ENCODE assay signal across 10 cellular contexts in the genomic region with DNA sequence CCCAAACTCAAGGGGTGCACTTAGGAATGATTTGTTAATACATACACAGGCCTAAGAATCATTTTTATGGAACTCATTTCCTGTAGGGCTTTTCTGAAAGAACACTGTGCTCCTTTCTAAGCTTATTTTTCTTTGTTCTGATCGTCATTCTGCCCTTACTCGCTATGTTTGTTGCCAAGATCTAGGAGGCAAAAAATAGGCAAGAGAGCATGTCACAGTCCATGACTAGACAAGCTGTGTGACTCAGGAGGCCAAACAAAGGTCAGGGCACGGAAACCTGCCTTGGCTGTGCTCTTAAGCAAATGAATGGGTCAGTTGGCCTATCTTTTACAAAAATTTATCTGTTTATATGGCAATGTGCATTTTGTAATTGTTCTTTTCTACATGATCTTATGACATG. TPM values are rescaled to one million over a fixed set of nuclear protein-coding genes. Genes with fewer than 3 reads are reported as not detected.
DNase-seq lines count a peak whose midpoint lies in the region; ATAC-seq, FAIRE-seq and TF ChIP-seq lines count a peak whose summit lies in the region.
"Had no signal": no experiment of that assay in that cellular context is flagged by ENCODE, and none has a peak within 500 bp of the region (broad histone marks: within the 10 kb centered on the region; RNA-seq: fewer than 3 reads in every experiment).

No MANE protein-coding gene starts in this region.

- no peak for TF ChIP-seq CTCF in K562 (IDR thresholded peaks at IDR 0.05 in 2 of 3, conservative IDR thresholded peaks at IDR 0.05 in 1 of 3; ENCODE audit: insufficient read depth in 2 of 3, low read depth in 1 of 3, low read length in 3 of 3)
- TF ChIP-seq CTCF in hepatocyte (IDR thresholded peaks at IDR 0.05; ENCODE audit: poor library complexity), result no peak
- TF ChIP-seq CTCF in testis (IDR thresholded peaks at IDR 0.05), result no peak

- DNase-seq in HK-2 (ENCODE audit: unreplicated experiment) (peak; percentile 26), K562 (ENCODE audit: extremely low read depth in 1 of 4, low spot score in 3 of 4) (peak in 2 of 4 experiments; percentile 9 to 47), hepatocyte (ENCODE audit: low spot score) (peak; percentile 8), testis (peak; percentile 43), NCI-H187 (lab: John Stamatoyannopoulos, UW) (no peak)
- DNase-seq: NCI-H82 had no signal

- H3K9me2 ChIP-seq in hepatocyte (replicated peaks; ENCODE audit: insufficient read depth), result no peaks in the 10 kb centered on the region

- peak; percentile 55 for FAIRE-seq in K562 (lab: Jason Lieb, UNC)

- POLR2A ChIA-PET in K562 (lab: Yijun Ruan, JAX), result interaction anchor here (0.6 kb wide), 1 partner anchor 172 kb away, joined by 5 read pairs; no protein-coding TSS in a partner anchor

- ATAC-seq in K562, result 0 out of 3 replicates have a peak, but pooled peaks have one; percentile 47
- no peak for ATAC-seq in HG03095 (IDR thresholded peaks at IDR 0.05; ENCODE audit: unreplicated experiment)
- ATAC-seq in HG03108 (IDR thresholded peaks at IDR 0.05; ENCODE audit: unreplicated experiment), result no peak
- no peak for ATAC-seq in HG02870 (IDR thresholded peaks at IDR 0.05; ENCODE audit: unreplicated experiment)
- ATAC-seq: body of pancreas had no signal

- TF ChIP-seq EP300 in K562 (IDR thresholded peaks at IDR 0.05; ENCODE audit: low read length), result no peak

- in situ Hi-C loops in K562 (cut with MboI), result no loop called here

- H3K36me3 ChIP-seq in K562 (ENCODE audit: control insufficient read depth, insufficient read depth, low read length) (no peaks in the 10 kb centered on the region), hepatocyte (replicated peaks; ENCODE audit: insufficient read depth, low read depth) (no peaks in the 10 kb centered on the region), testis (ENCODE audit: low read depth, missing control alignments) (no peaks in the 10 kb centered on the region)

- TF ChIP-seq POLR2A in K562 (conservative IDR thresholded peaks at IDR 0.05) (no peak), testis (IDR thresholded peaks at IDR 0.05) (no peak)

- H2AFZ ChIP-seq in K562 (ENCODE audit: low read depth, low read length) (no peak overlapping the region), hepatocyte (no peak overlapping the region)

- no peaks in the 10 kb centered on the region for H3K27me3 ChIP-seq in K562 (ENCODE audit: control insufficient read depth in 2 of 2, insufficient read depth in 2 of 2, low read length in 2 of 2)
- H3K27me3 ChIP-seq in hepatocyte, result no peaks in the 10 kb centered on the region
- H3K27me3 ChIP-seq in testis, result no peaks in the 10 kb centered on the region
- H3K27me3 ChIP-seq: body of pancreas had no signal

- intact Hi-C loops in K562 (cut with micrococcal nuclease) (no loop called here), testis (cut with DNase I; ENCODE audit: low total_unique reads) (no loop called here)

- H3K27ac ChIP-seq in K562 (ENCODE audit: extremely low read depth, low read depth, low read length), result no peak overlapping the region
- peak overlapping the region; percentile 17 for H3K27ac ChIP-seq in hepatocyte
- H3K27ac ChIP-seq in testis, result peak overlapping the region in 1 of 2 donors; percentile 69
- H3K27ac ChIP-seq: body of pancreas had no signal

- no peaks in the 10 kb centered on the region for H3K4me1 ChIP-seq in K562 (replicated peaks in 1 of 2; ENCODE audit: control insufficient read depth in 2 of 2, insufficient read depth in 2 of 2, low read length in 2 of 2)
- no peaks in the 10 kb centered on the region for H3K4me1 ChIP-seq in hepatocyte (ENCODE audit: insufficient read depth)
- H3K4me1 ChIP-seq in testis, result no peaks in the 10 kb centered on the region
- H3K4me1 ChIP-seq: body of pancreas had no signal

- no peak overlapping the region for H3K4me2 ChIP-seq in K562 (ENCODE audit: insufficient read depth, low read length)
- no peak overlapping the region for H3K4me2 ChIP-seq in hepatocyte

- CTCF ChIA-PET in K562 (lab: Yijun Ruan, JAX; ENCODE audit: low intra/inter-chr PET ratio), result no interaction called here

- no TSS peak for BruUV-seq in K562 (replicated peaks; lab: Mats Ljungman, UMichigan)

- TF ChIP-seq RAD21 in K562 (CRISPR knock-in tag; conservative IDR thresholded peaks at IDR 0.05 in 1 of 2, IDR thresholded peaks at IDR 0.05 in 1 of 2), result no peak

- 11% methylated on average over 3 of the region's 3 CpGs for WGBS in K562 (ENCODE audit: insufficient coverage, low coverage, missing lambda C conversion rate)
- 41% methylated on average over 3 of the region's 3 CpGs for WGBS in hepatocyte (ENCODE audit: low lambda C conversion rate, missing lambda C conversion rate)
- 20 to 31% methylated on average over 3 of the region's 3 CpGs for WGBS in testis, 2 donors

- no peaks in the 10 kb centered on the region for H3K79me2 ChIP-seq in K562 (ENCODE audit: control insufficient read depth, insufficient read depth, low read length)
- H3K79me2 ChIP-seq in hepatocyte, result no peaks in the 10 kb centered on the region

- H3K9ac ChIP-seq in K562 (ENCODE audit: insufficient read depth in 1 of 2, low read depth in 2 of 2, low read length in 2 of 2), result no peak overlapping the region

- H3K4me3 ChIP-seq in K562 (no peak overlapping the region), hepatocyte (no peak overlapping the region), testis (no peak overlapping the region)
- H3K4me3 ChIP-seq: body of pancreas had no signal

- H3K9me1 ChIP-seq in K562 (ENCODE audit: control insufficient read depth, insufficient read depth, low read length), result no peaks in the 10 kb centered on the region

- H3K9me3 ChIP-seq in K562 (replicated peaks; ENCODE audit: control insufficient read depth, insufficient read depth, low read depth, low read length), result no peaks in the 10 kb centered on the region
- H3K9me3 ChIP-seq in hepatocyte (ENCODE audit: low read depth), result no peaks in the 10 kb centered on the region
- H3K9me3 ChIP-seq in testis, result no peaks in the 10 kb centered on the region
- H3K9me3 ChIP-seq: body of pancreas had no signal

- H4K20me1 ChIP-seq in K562 (replicated peaks; ENCODE audit: control insufficient read depth, insufficient read depth, low read length) (no peaks in the 10 kb centered on the region; the same call in 1 of the 2 replicates), hepatocyte (ENCODE audit: insufficient read depth, poor library complexity, severe bottlenecking) (no peaks in the 10 kb centered on the region)

TF ChIP-seq in K562, 482 proteins besides CTCF, POLR2A, EP300 and RAD21:
- TF ChIP-seq NR4A1 (CRISPR knock-in tag; IDR thresholded peaks at IDR 0.05) (no peak), NR4A1 (tag; IDR thresholded peaks at IDR 0.05) (no peak), NR2C2 (CRISPR knock-in tag; IDR thresholded peaks at IDR 0.05) (no peak), NR2C2 (tag; IDR thresholded peaks at IDR 0.05) (peak; percentile 17; the same call in 1 of the 2 replicates), FOSL1 (tag; conservative IDR thresholded peaks at IDR 0.05) (0 out of 2 replicates have a peak, but pooled peaks have one; percentile 19), RBM17 (IDR thresholded peaks at IDR 0.05; ENCODE audit: borderline replicate concordance, low read depth, low read length) (no peak), NFE2 (IDR thresholded peaks at IDR 0.05; ENCODE audit: low read depth) (peak; percentile 35; the same call in 1 of the 2 replicates)

RNA-seq across cellular contexts. Expression of a gene that starts 42.5 kb away (rescaled TPM):
- 8.7 and 25.2 TPM in 2 replicates for total RNA-seq in K562 (2011; cell fraction: chromatin; rRNA removed; ENCODE audit: low replicate concordance)
- total RNA-seq in K562 (2011; cell fraction: nucleolus; rRNA removed), result 10.7 and 12.2 TPM in 2 replicates
- total RNA-seq in K562 (2011; cell fraction: nucleoplasm; rRNA removed), result 16.3 and 18.8 TPM in 2 replicates
- 10.0 and 10.2 TPM in 2 replicates for total RNA-seq in K562 (2014; rRNA removed)
- total RNA-seq in K562 (2014; rRNA removed; fragmentation: Illumina TruSeq; extraction: Trizol), result 15.9 and 16.6 TPM in 2 replicates
- 15.9 and 18.1 TPM in 2 replicates for total RNA-seq in K562 (2015; rRNA removed; fragmentation: Illumina TruSeq; extraction: Trizol)
- 9.6 TPM in 2 replicates for total RNA-seq in K562 (2021)
- polyA plus RNA-seq in K562 (2011; rRNA removed), result 14.9 and 25.6 TPM in 2 replicates
- 4.7 and 7.8 TPM in 2 replicates for polyA plus RNA-seq in K562 (2011; cell fraction: cytosol; rRNA removed)
- polyA plus RNA-seq in K562 (2011; cell fraction: nucleus; rRNA removed), result 3.1 and 5.3 TPM in 2 replicates
- 11.7 and 12.1 TPM in 2 replicates for polyA plus RNA-seq in K562 (2012)
- polyA plus RNA-seq in K562 (2014; fragmentation: Illumina TruSeq; extraction: Trizol), result 14.0 and 17.1 TPM in 2 replicates
- polyA plus RNA-seq in K562 (2014; fragmentation: Nextera tagmentation; extraction: Ambion mirVana), result 10 to 100 TPM; 46.4 to 49.4 TPM
- 14.6 and 15.1 TPM in 2 replicates for polyA plus RNA-seq in K562 (2014; rRNA removed)
- polyA minus RNA-seq in K562 (2011; rRNA and poly(A)+ RNA removed), result 12.6 and 13.5 TPM in 2 replicates
- 1.4 and 3.4 TPM in 2 replicates for polyA minus RNA-seq in K562 (2011; cell fraction: cytosol; rRNA and poly(A)+ RNA removed)
- polyA minus RNA-seq in K562 (2011; cell fraction: nucleus; rRNA and poly(A)+ RNA removed), result 2.3 and 4.0 TPM in 2 replicates
- 47.4 and 50.9 TPM in 2 replicates for total RNA-seq in hepatocyte
- 28.7 and 34.0 TPM in 2 replicates for polyA plus RNA-seq in hepatocyte
- total RNA-seq in testis, result 10 to 100 TPM; 20.4 to 30.0 TPM
- polyA plus RNA-seq in testis (ENCODE audit: insufficient read depth, low read depth, low replicate concordance), result 23.4 TPM

Comparison
In these comparisons a context has a peak if more than half of its experiments do, and no peak if none do; other contexts are left out.
1. DNase-seq: peak in HK-2 (single experiment), hepatocyte (single experiment) and testis (single experiment); none in NCI-H187 (0 of 2).